Comparison of ENCODE assay signal across 21 cellular contexts in genomic region chr17:15081008-15081407, GRCh38.
A peak's percentile ranks its signal among the peaks of the same experiment; 100 is the strongest.
DNase-seq lines count a peak whose midpoint lies in the region; ATAC-seq, FAIRE-seq and TF ChIP-seq lines count a peak whose summit lies in the region.
"Had no signal": no experiment of that assay in that cellular context is flagged by ENCODE, and none has a peak within 500 bp of the region (broad histone marks: within the 10 kb centered on the region; RNA-seq: fewer than 3 reads in every experiment).

No MANE protein-coding gene starts in this region.

- peak; percentile 34 for TF ChIP-seq CTCF in endodermal cell (conservative IDR thresholded peaks at IDR 0.05)
- TF ChIP-seq CTCF in neural progenitor cell (IDR thresholded peaks at IDR 0.05) = peak; percentile 24
- no peak for TF ChIP-seq CTCF in pancreas (IDR thresholded peaks at IDR 0.05)
- no peak for TF ChIP-seq CTCF in nephron progenitor cell (IDR thresholded peaks at IDR 0.05)

- DNase-seq in NCI-H69 (lab: John Stamatoyannopoulos, UW) (peak; percentile 49), endodermal cell (no peak), neural progenitor cell (ENCODE audit: low spot score) (peak; percentile 18), NCI-H2107 (lab: John Stamatoyannopoulos, UW) (no peak), pancreas (no peak), nephron progenitor cell (no peak)
- DNase-seq: ACHN; BE2C; C1 segment of cervical spinal cord; CD4-positive, CD25-positive, alpha-beta regulatory T cell; CD8-positive, alpha-beta memory T cell; COR-L47; DMS 273 treated with DMSO at 0.1 percent for 48 hours; DMS79; GDM1; GM23248; H7 had no signal

- H3K4me3 ChIP-seq in endodermal cell (ENCODE audit: low read length) = no peak overlapping the region
- H3K4me3 ChIP-seq in neural progenitor cell = no peak overlapping the region
- no peak overlapping the region for H3K4me3 ChIP-seq in pancreas
- H3K4me3 ChIP-seq: GM23248 had no signal

- no peaks in the 10 kb centered on the region for H4K20me1 ChIP-seq in neural progenitor cell (ENCODE audit: low read depth)

- H3K9me3 Mint-ChIP-seq in endodermal cell (no peaks in the 10 kb centered on the region), neural progenitor cell (no peaks in the 10 kb centered on the region), nephron progenitor cell (no peaks in the 10 kb centered on the region)
- H3K9me3 Mint-ChIP-seq: CD8-positive, alpha-beta memory T cell had no signal

- no peaks in the 10 kb centered on the region for H3K36me3 Mint-ChIP-seq in endodermal cell (ENCODE audit: low read depth)
- no peaks in the 10 kb centered on the region for H3K36me3 Mint-ChIP-seq in neural progenitor cell
- H3K36me3 Mint-ChIP-seq in nephron progenitor cell (ENCODE audit: low read depth) = no peaks in the 10 kb centered on the region
- H3K36me3 Mint-ChIP-seq: CD4-positive, CD25-positive, alpha-beta regulatory T cell; CD8-positive, alpha-beta memory T cell had no signal

- H3K27me3 ChIP-seq in endodermal cell (ENCODE audit: control insufficient read depth, insufficient read depth, low read length, poor library complexity, severe bottlenecking) (no peaks in the 10 kb centered on the region), neural progenitor cell (no peaks in the 10 kb centered on the region), pancreas (no peaks in the 10 kb centered on the region)
- H3K27me3 ChIP-seq: BE2C had no signal

- H3K27me3 Mint-ChIP-seq in endodermal cell (ENCODE audit: insufficient read depth) = no peaks in the 10 kb centered on the region
- no peaks in the 10 kb centered on the region for H3K27me3 Mint-ChIP-seq in neural progenitor cell (ENCODE audit: insufficient read depth, low read depth)
- H3K27me3 Mint-ChIP-seq in nephron progenitor cell (ENCODE audit: low read depth, poor library complexity) = no peaks in the 10 kb centered on the region

- 72 to 81% methylated on average over 2 to 3 of the region's 3 CpGs for WGBS in endodermal cell (ENCODE audit: insufficient coverage in 1 of 2, insufficient read length in 1 of 2), 2 experiments
- WGBS in pancreas, 2 donors = 50% methylated on average over 3 of the region's 3 CpGs

- no peak for FAIRE-seq in pancreas (lab: Jason Lieb, UNC)
- FAIRE-seq: A204.1, GM12892, GM18507 had no signal

- H3K4me1 Mint-ChIP-seq in endodermal cell (no peaks in the 10 kb centered on the region), neural progenitor cell (peaks cover 13% of the 10 kb centered on the region), nephron progenitor cell (peaks cover 31% of the 10 kb centered on the region)
- H3K4me1 Mint-ChIP-seq: CD4-positive, CD25-positive, alpha-beta regulatory T cell; CD8-positive, alpha-beta memory T cell had no signal

- H3K9me3 ChIP-seq in endodermal cell (ENCODE audit: control insufficient read depth, low read length) (no peaks in the 10 kb centered on the region), neural progenitor cell (ENCODE audit: low read depth) (no peaks in the 10 kb centered on the region), pancreas (no peaks in the 10 kb centered on the region)
- H3K9me3 ChIP-seq: BE2C had no signal

- intact Hi-C loops in pancreas (cut with DNase I) = no loop called here

- peak overlapping the region; percentile 51 for H2AFZ ChIP-seq in neural progenitor cell (replicated peaks)
- H2AFZ ChIP-seq: GM23248 had no signal

- no peaks in the 10 kb centered on the region for H3K36me3 ChIP-seq in endodermal cell (ENCODE audit: control insufficient read depth, insufficient read depth, low read length)
- H3K36me3 ChIP-seq in neural progenitor cell = no peaks in the 10 kb centered on the region
- H3K36me3 ChIP-seq in pancreas = no peaks in the 10 kb centered on the region
- H3K36me3 ChIP-seq: BE2C had no signal

- no peak overlapping the region for H3K27ac Mint-ChIP-seq in endodermal cell
- no peak overlapping the region for H3K27ac Mint-ChIP-seq in neural progenitor cell
- H3K27ac Mint-ChIP-seq in nephron progenitor cell = no peak overlapping the region
- H3K27ac Mint-ChIP-seq: CD8-positive, alpha-beta memory T cell had no signal

- ATAC-seq in pancreas = no peak

- H3K4me1 ChIP-seq in endodermal cell (ENCODE audit: control insufficient read depth, insufficient read depth, low read length) (no peaks in the 10 kb centered on the region), neural progenitor cell (peaks cover 18% of the 10 kb centered on the region), pancreas (no peaks in the 10 kb centered on the region)
- H3K4me1 ChIP-seq: BE2C had no signal

- no peak overlapping the region for H3K4me2 ChIP-seq in neural progenitor cell

- no peaks in the 10 kb centered on the region for H3K79me2 ChIP-seq in neural progenitor cell (ENCODE audit: low read depth)

- no peak overlapping the region for H3K4me3 Mint-ChIP-seq in endodermal cell
- H3K4me3 Mint-ChIP-seq in neural progenitor cell = no peak overlapping the region
- H3K4me3 Mint-ChIP-seq in nephron progenitor cell = no peak overlapping the region
- H3K4me3 Mint-ChIP-seq: CD4-positive, CD25-positive, alpha-beta regulatory T cell; CD8-positive, alpha-beta memory T cell had no signal

- no peak overlapping the region for H3K9ac ChIP-seq in endodermal cell (ENCODE audit: extremely low read depth, low read length, poor library complexity, severe bottlenecking)
- H3K9ac ChIP-seq in neural progenitor cell = no peak overlapping the region
- H3K9ac ChIP-seq: GM23248 had no signal

- H3K27ac ChIP-seq in endodermal cell (ENCODE audit: low read depth, low read length) (no peak overlapping the region), neural progenitor cell (no peak overlapping the region), pancreas (no peak overlapping the region)
- H3K27ac ChIP-seq: GM23248, HL-60 had no signal

- H3F3A ChIP-seq in neural progenitor cell (ENCODE audit: low read depth) = no peaks in the 10 kb centered on the region

Comparison
In these comparisons a context has a peak if more than half of its experiments do, and no peak if none do; other contexts are left out.
1. DNase-seq: peak in NCI-H69 (single experiment) and neural progenitor cell (single experiment); none in endodermal cell (single experiment), NCI-H2107 (single experiment), pancreas (0 of 6) and nephron progenitor cell (single experiment).
2. CTCF ChIP-seq: peak in endodermal cell (single experiment) and neural progenitor cell (single experiment); none in pancreas (0 of 4) and nephron progenitor cell (single experiment).